Comparison of ENCODE assay signal across 1 cellular context in the genomic region with DNA sequence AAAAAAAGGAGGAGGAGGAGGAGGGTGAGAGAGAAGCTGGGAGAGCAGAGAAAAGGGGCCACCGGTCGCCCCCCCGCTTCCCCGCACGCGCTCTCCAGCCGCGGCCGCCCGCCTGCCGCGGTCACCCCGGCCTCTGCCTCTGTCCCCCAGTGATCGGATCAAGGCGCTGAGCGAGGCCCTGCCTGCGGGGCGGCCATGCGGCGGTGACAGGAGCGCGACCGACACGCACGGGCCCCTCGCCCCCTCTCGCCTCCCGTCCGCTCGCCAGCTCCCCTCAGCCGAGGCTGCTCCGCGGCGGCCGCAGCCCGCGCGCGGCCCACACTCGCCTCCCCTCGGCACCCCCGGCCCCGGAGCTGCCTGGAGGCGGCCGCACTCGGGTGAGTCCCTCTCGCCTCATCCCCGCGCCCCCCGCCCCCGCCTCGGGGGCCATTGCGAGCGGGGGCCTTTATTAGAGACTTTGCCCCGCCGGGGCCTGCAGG.
TF ChIP-seq lines count a peak whose summit lies in the region.

A gene (plus strand): TSS at position 27 of the 479 bp plus-strand sequence. CDS start 31,411 bp downstream, outside the sequence.

TF ChIP-seq in HepG2, 621 proteins besides CTCF, POLR2A, EP300 and RAD21 (continued from another document):
- TF ChIP-seq MYC (CRISPR knock-in tag; IDR thresholded peaks at IDR 0.05; ENCODE audit: borderline replicate concordance) (peak; percentile 62), HNRNPLL (IDR thresholded peaks at IDR 0.05; ENCODE audit: low read depth, low read length, poor library complexity, severe bottlenecking) (peak; percentile 34), ZNF143 (CRISPR knock-in tag; IDR thresholded peaks at IDR 0.05) (no peak; the same call in 1 of the 2 replicates)
